In genomic region chr10:124067825-124068400, GRCh38 we compare ENCODE assay signal across 1 cellular context.
TF ChIP-seq lines count a peak whose summit lies in the region.

No MANE protein-coding gene starts in this region.

TF ChIP-seq in H1, 55 proteins besides CTCF, POLR2A, EP300 and RAD21:
- no peak for TF ChIP-seq CBX5 (IDR thresholded peaks at IDR 0.05; ENCODE audit: low read depth, low read length)
- TF ChIP-seq TAF7 (optimal IDR thresholded peaks at IDR 0.05; ENCODE audit: borderline replicate concordance, low read depth, low read length) = no peak
- TF ChIP-seq SIN3A (conservative IDR thresholded peaks at IDR 0.05 in 1 of 2, IDR thresholded peaks at IDR 0.05 in 1 of 2; ENCODE audit: low read depth in 1 of 2, low read length in 2 of 2) = no peak
